1 cellular context compared by ENCODE assay signal in genomic region chr2:160402997-160403979, GRCh38.
TF ChIP-seq lines count a peak whose summit lies in the region.

No MANE protein-coding gene starts in this region.

TF ChIP-seq in HepG2, 621 proteins besides CTCF, POLR2A, EP300 and RAD21 (continued from another document):
- TF ChIP-seq ZNF597 (CRISPR knock-in tag; IDR thresholded peaks at IDR 0.05) = no peak
- no peak for TF ChIP-seq EHMT2 (IDR thresholded peaks at IDR 0.05; ENCODE audit: borderline replicate concordance, low read depth, low read length)
- no peak for TF ChIP-seq GMEB1 (CRISPR knock-in tag; IDR thresholded peaks at IDR 0.05; ENCODE audit: borderline replicate concordance)
- no peak for TF ChIP-seq ZNF619 (CRISPR knock-in tag; IDR thresholded peaks at IDR 0.05)
- no peak for TF ChIP-seq NR2F6 (IDR thresholded peaks at IDR 0.05)
- no peak for TF ChIP-seq NR2F6 (CRISPR knock-in tag; IDR thresholded peaks at IDR 0.05)
- TF ChIP-seq BCL6 (CRISPR knock-in tag; IDR thresholded peaks at IDR 0.05) = no peak
- no peak for TF ChIP-seq ZNF18 (CRISPR knock-in tag; IDR thresholded peaks at IDR 0.05; ENCODE audit: insufficient replicate concordance)
- TF ChIP-seq SRSF9 (IDR thresholded peaks at IDR 0.05; ENCODE audit: borderline replicate concordance, insufficient read depth, low read depth, low read length, poor library complexity, severe bottlenecking) = no peak
